In genomic region chr1:200628223-200628868, GRCh38 we compare ENCODE assay signal across 9 cellular contexts. TPM values are rescaled to one million over a fixed set of nuclear protein-coding genes. Genes with fewer than 3 reads are reported as not detected.
A peak's percentile ranks its signal among the peaks of the same experiment; 100 is the strongest.
DNase-seq lines count a peak whose midpoint lies in the region; ATAC-seq and TF ChIP-seq lines count a peak whose summit lies in the region.
"Had no signal": no experiment of that assay in that cellular context is flagged by ENCODE, and none has a peak within 500 bp of the region (broad histone marks: within the 10 kb centered on the region; RNA-seq: fewer than 3 reads in every experiment).

No MANE protein-coding gene starts in this region.

- no peaks in the 10 kb centered on the region for H3K9me3 Mint-ChIP-seq in activated naive CD8-positive, alpha-beta T cell (ENCODE audit: low read depth)
- H3K9me3 Mint-ChIP-seq: activated naive CD4-positive, alpha-beta T cell treated with anti-CD3 and anti-CD28 coated beads, Interleukin-2, amount 50 U/mL, for 24 hours had no signal

- H3K27me3 Mint-ChIP-seq in activated naive CD8-positive, alpha-beta T cell, result no peaks in the 10 kb centered on the region
- H3K27me3 Mint-ChIP-seq: activated naive CD4-positive, alpha-beta T cell treated with anti-CD3 and anti-CD28 coated beads, Interleukin-2, amount 50 U/mL, for 24 hours had no signal

- peak overlapping the region; percentile 51 for H3K4me3 ChIP-seq in GM06990 (replicated peaks; ENCODE audit: low read depth, low read length)
- H3K4me3 ChIP-seq in Jurkat, Clone E6-1 (ENCODE audit: low read length), result no peak overlapping the region

- peak overlapping the region; percentile 50 for H3K27ac Mint-ChIP-seq in activated naive CD8-positive, alpha-beta T cell
- H3K27ac Mint-ChIP-seq: activated naive CD4-positive, alpha-beta T cell treated with anti-CD3 and anti-CD28 coated beads, Interleukin-2, amount 50 U/mL, for 24 hours had no signal

- peak; percentile 78 for ATAC-seq in GM21447 (IDR thresholded peaks at IDR 0.05; ENCODE audit: unreplicated experiment)

- H3K27me3 ChIP-seq in GM06990 (replicated peaks; ENCODE audit: control insufficient read depth, insufficient read depth, low read length), result no peaks in the 10 kb centered on the region

- peaks cover 34% of the 10 kb centered on the region for H3K4me1 Mint-ChIP-seq in activated naive CD8-positive, alpha-beta T cell (ENCODE audit: low read depth)

- no peaks in the 10 kb centered on the region for H3K36me3 Mint-ChIP-seq in activated naive CD8-positive, alpha-beta T cell
- H3K36me3 Mint-ChIP-seq: activated naive CD4-positive, alpha-beta T cell treated with anti-CD3 and anti-CD28 coated beads, Interleukin-2, amount 50 U/mL, for 24 hours had no signal

- TF ChIP-seq CTCF in GM06990 (IDR thresholded peaks at IDR 0.05; ENCODE audit: insufficient read depth, low read length, poor library complexity, severe bottlenecking), result no peak

- DNase-seq in GM06990 (ENCODE audit: extremely low read depth, insufficient read length) (peak; percentile 81), NCI-H2029 (lab: John Stamatoyannopoulos, UW) (no peak), dedifferentiated amniotic fluid mesenchymal stem cell (ENCODE audit: extremely low spot score) (no peak), NCI-H1436 treated with DMSO at 0.1 percent for 48 hours (lab: John Stamatoyannopoulos, UW) (no peak), COLO829 (ENCODE audit: low spot score) (no peak)
- DNase-seq in Jurkat, Clone E6-1 (ENCODE audit: low read depth, low spot score), result peak; percentile 33

- peak overlapping the region; percentile 35 for H3K4me3 Mint-ChIP-seq in activated naive CD8-positive, alpha-beta T cell
- H3K4me3 Mint-ChIP-seq: activated naive CD4-positive, alpha-beta T cell treated with anti-CD3 and anti-CD28 coated beads, Interleukin-2, amount 50 U/mL, for 24 hours had no signal

- no peaks in the 10 kb centered on the region for H3K36me3 ChIP-seq in GM06990 (ENCODE audit: control insufficient read depth, insufficient read depth, low read length)

RNA-seq across cellular contexts. Expression of gene KIF14, which starts 7.8 kb away (rescaled TPM):
- 24.2 TPM for polyA plus RNA-seq in Jurkat, Clone E6-1 (2012; ENCODE audit: insufficient read depth, insufficient read length)

RNA-seq across cellular contexts. Expression of gene DDX59, which starts 41.4 kb away (rescaled TPM):
- polyA plus RNA-seq in Jurkat, Clone E6-1 (2012; ENCODE audit: insufficient read depth, insufficient read length), result 24.7 TPM

Comparison
In these comparisons a context has a peak if more than half of its experiments do, and no peak if none do; other contexts are left out.
1. DNase-seq: peak in GM06990 (single experiment) and Jurkat, Clone E6-1 (single experiment); none in NCI-H2029 (single experiment), dedifferentiated amniotic fluid mesenchymal stem cell (single experiment), NCI-H1436 treated with DMSO at 0.1 percent for 48 hours (single experiment) and COLO829 (single experiment).